8 cellular contexts compared by ENCODE assay signal in the genomic region with DNA sequence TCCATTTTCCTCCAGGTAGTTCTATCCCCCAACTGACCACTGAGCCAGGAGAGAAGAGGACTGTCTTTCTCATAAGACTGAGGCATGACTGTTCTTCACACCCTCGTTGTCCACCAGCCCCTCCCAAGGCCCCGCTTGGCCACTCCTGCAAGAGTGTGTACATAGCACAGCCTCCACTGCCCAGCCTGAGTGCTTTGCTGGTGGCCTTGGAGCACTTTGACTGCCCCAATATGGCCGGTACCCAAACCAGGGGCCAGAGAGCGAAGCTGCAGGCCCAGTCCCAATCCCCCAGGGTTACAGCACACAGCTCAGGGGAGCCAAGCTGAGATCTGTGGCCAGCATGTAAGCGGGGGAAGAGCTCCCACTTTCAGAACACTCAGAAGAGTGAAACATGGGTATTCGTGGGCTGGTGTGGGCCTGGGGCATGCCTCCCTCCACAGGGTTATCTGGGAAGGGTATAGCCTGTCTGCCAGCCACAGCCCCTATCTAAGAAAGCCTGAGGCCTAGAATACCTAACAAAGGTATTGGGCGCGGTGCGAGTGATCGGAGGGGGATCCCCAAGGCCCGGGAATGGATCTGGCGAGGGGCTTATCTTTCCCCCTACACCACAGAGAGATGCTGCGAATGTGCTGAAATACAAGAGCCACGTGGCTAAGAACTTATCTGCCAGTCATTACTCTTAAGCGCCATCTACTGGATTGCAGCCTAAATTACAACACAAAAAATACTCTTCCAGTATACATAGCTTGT.
DNase-seq lines count a peak whose midpoint lies in the region; ATAC-seq and TF ChIP-seq lines count a peak whose summit lies in the region.

No MANE protein-coding gene starts in this region.

- H3K4me3 ChIP-seq in mammary epithelial cell (replicated peaks in 1 of 3; ENCODE audit: insufficient read depth in 1 of 3, low read depth in 2 of 3, low read length in 3 of 3): no peak overlapping the region

- dilution Hi-C loops in mammary epithelial cell (cut with HindIII; ENCODE audit: low sequenced_read_pairs): no loop called here

- H3K27ac ChIP-seq in CD4-positive, alpha-beta T cell (ENCODE audit: low read depth, low read length): no peak overlapping the region
- H3K27ac ChIP-seq in mammary epithelial cell (ENCODE audit: insufficient read depth, low read depth, low read length): no peak overlapping the region

- WGBS in mammary epithelial cell (ENCODE audit: low coverage, missing lambda C conversion rate): 56% methylated on average over 14 of the region's 15 CpGs

- TF ChIP-seq CTCF in CD4-positive, alpha-beta T cell (IDR thresholded peaks at IDR 0.05): peak; percentile 51
- peak; percentile 67 to 73 for TF ChIP-seq CTCF in mammary epithelial cell (conservative IDR thresholded peaks at IDR 0.05 in 1 of 2, IDR thresholded peaks at IDR 0.05 in 1 of 2; ENCODE audit: extremely low read depth in 1 of 2, insufficient read depth in 1 of 2, low read depth in 1 of 2, low read length in 2 of 2)

- no peaks in the 10 kb centered on the region for H3K79me2 ChIP-seq in mammary epithelial cell (ENCODE audit: insufficient read depth, low read length)

- H3K9me3 Mint-ChIP-seq in CD4-positive, alpha-beta T cell: peaks cover 6% of the 10 kb centered on the region
- H3K9me3 Mint-ChIP-seq in naive B cell: peaks cover 4 to 27% (median 10%) of the 10 kb centered on the region in 7 donors

- H3K4me1 ChIP-seq in mammary epithelial cell (ENCODE audit: insufficient read depth, low read length): no peaks in the 10 kb centered on the region

- no peaks in the 10 kb centered on the region for H4K20me1 ChIP-seq in mammary epithelial cell (ENCODE audit: insufficient read depth, low read length)

- DNase-seq in CD4-positive, alpha-beta T cell: no peak
- peak; percentile 44 for DNase-seq in NCI-H82 treated with DMSO at 0.1 percent for 48 hours (lab: John Stamatoyannopoulos, UW; ENCODE audit: unreplicated experiment)
- DNase-seq in mammary epithelial cell: peak; percentile 38
- DNase-seq in naive B cell: peak; percentile 2
- no peak for DNase-seq in NCI-H187 (lab: John Stamatoyannopoulos, UW)
- DNase-seq in activated gamma-delta T cell (lab: John Stamatoyannopoulos, UW): no peak

- no peak overlapping the region for H3K9ac ChIP-seq in mammary epithelial cell (ENCODE audit: insufficient read depth, low read length)

- no peaks in the 10 kb centered on the region for H3K36me3 ChIP-seq in mammary epithelial cell (ENCODE audit: insufficient read depth, low read length)

- CTCF ChIA-PET in CD4-positive, alpha-beta T cell (lab: Charles Lee): interaction anchor here (1.0 kb wide), 1 partner anchor 9 kb away, joined by 3 read pairs; no protein-coding TSS in a partner anchor
- CTCF ChIA-PET in mammary epithelial cell (lab: Charles Lee; ENCODE audit: low non-redundant PET): interaction anchor here (0.6 kb wide), 3 partner anchors 63 to 1453 kb away, joined by 3 to 4 read pairs (median 3); no protein-coding TSS in a partner anchor

- H3K27ac Mint-ChIP-seq in CD4-positive, alpha-beta T cell: no peak overlapping the region
- no peak overlapping the region for H3K27ac Mint-ChIP-seq in naive B cell

- BruUV-seq in mammary epithelial cell (replicated peaks; lab: Mats Ljungman, UMichigan): no TSS peak

- intact Hi-C loops in CD4-positive, alpha-beta T cell (cut with DNase I, micrococcal nuclease): loop anchor here (5.0 to 10.0 kb wide), 3 partner anchors 640 to 970 kb away; no protein-coding TSS in a partner anchor
- intact Hi-C loops in mammary epithelial cell (cut with micrococcal nuclease): loop anchor here (2.0 to 10.0 kb wide), 2 partner anchors 340 to 638 kb away; no protein-coding TSS in a partner anchor

- no peak overlapping the region for H3K4me2 ChIP-seq in mammary epithelial cell (ENCODE audit: insufficient read depth, low read depth, low read length)

- no peaks in the 10 kb centered on the region for H3K9me3 ChIP-seq in CD4-positive, alpha-beta T cell (ENCODE audit: control insufficient read depth, low read length)
- H3K9me3 ChIP-seq in mammary epithelial cell (replicated peaks; ENCODE audit: insufficient read depth, low read length): no peaks in the 10 kb centered on the region

- H3K27me3 ChIP-seq in CD4-positive, alpha-beta T cell (ENCODE audit: control insufficient read depth, insufficient read depth, low read length): no peaks in the 10 kb centered on the region
- H3K27me3 ChIP-seq in mammary epithelial cell (ENCODE audit: insufficient read depth, low read length): no peaks in the 10 kb centered on the region

- H3K4me3 Mint-ChIP-seq in CD4-positive, alpha-beta T cell: no peak overlapping the region
- H3K4me3 Mint-ChIP-seq in naive B cell: no peak overlapping the region

- peaks cover 41% of the 10 kb centered on the region for H3K36me3 Mint-ChIP-seq in CD4-positive, alpha-beta T cell (ENCODE audit: low read depth)
- peaks cover 37 to 47% of the 10 kb centered on the region in 2 donors for H3K36me3 Mint-ChIP-seq in naive B cell

- H3K4me1 Mint-ChIP-seq in CD4-positive, alpha-beta T cell (ENCODE audit: low read depth): no peaks in the 10 kb centered on the region
- peaks cover 0 to 4% (median 0%) of the 10 kb centered on the region in 3 donors for H3K4me1 Mint-ChIP-seq in naive B cell

- H2AFZ ChIP-seq in mammary epithelial cell (ENCODE audit: low read depth, low read length): peak overlapping the region; percentile 78

- POLR2A ChIA-PET in CD4-positive, alpha-beta T cell (lab: Charles Lee): no interaction called here

- H3K27me3 Mint-ChIP-seq in CD4-positive, alpha-beta T cell: no peaks in the 10 kb centered on the region
- no peaks in the 10 kb centered on the region for H3K27me3 Mint-ChIP-seq in naive B cell

- no peak for ATAC-seq in CD4-positive, alpha-beta T cell (ENCODE audit: poor library complexity)
- peak; percentile 91 for ATAC-seq in GM18508 (IDR thresholded peaks at IDR 0.05; ENCODE audit: insufficient read depth, unreplicated experiment)
- ATAC-seq in HG02973 (IDR thresholded peaks at IDR 0.05; ENCODE audit: unreplicated experiment): peak; percentile 86
- peak in 1 of 2 donors; percentile 27 for ATAC-seq in naive B cell (ENCODE audit: low read depth in 2 of 2)

- in situ Hi-C loops in mammary epithelial cell (cut with MboI; ENCODE audit: low sequenced_read_pairs in 2 of 2): no loop called here

Comparison
In these comparisons a context has a peak if more than half of its experiments do, and no peak if none do; other contexts are left out.
1. DNase-seq: peak in NCI-H82 treated with DMSO at 0.1 percent for 48 hours (single experiment), mammary epithelial cell (single experiment) and naive B cell (single experiment); none in CD4-positive, alpha-beta T cell (0 of 10), NCI-H187 (0 of 2) and activated gamma-delta T cell (single experiment).